Comparison of ENCODE assay signal across 15 cellular contexts in genomic region chr6:1868561-1869261, GRCh38.
A peak's percentile ranks its signal among the peaks of the same experiment; 100 is the strongest.
DNase-seq lines count a peak whose midpoint lies in the region; ATAC-seq and TF ChIP-seq lines count a peak whose summit lies in the region.
"Had no signal": no experiment of that assay in that cellular context is flagged by ENCODE, and none has a peak within 500 bp of the region (broad histone marks: within the 10 kb centered on the region; RNA-seq: fewer than 3 reads in every experiment).

No MANE protein-coding gene starts in this region.

- H3K9me3 Mint-ChIP-seq in activated B cell treated with CpG ODN at 0.5 μM for 24 hours = no peaks in the 10 kb centered on the region
- H3K9me3 Mint-ChIP-seq: activated CD4-positive, alpha-beta memory T cell treated with anti-CD3 and anti-CD28 coated beads, Interleukin-2, amount 10 ng/mL, durations not matched to agents 7 days and 5 days; activated naive CD4-positive, alpha-beta T cell treated with anti-CD3 and anti-CD28 coated beads, Interleukin-2, amount 50 U/mL, for 72 hours; stimulated activated naive CD8-positive, alpha-beta T cell treated with anti-CD3 and anti-CD28 coated beads, Interleukin-15, Interleukin-2, amounts not matched to agents 100 ng/mL and 50 ng/mL, for 24 hours had no signal

- CTCF ChIA-PET in activated B cell treated with CpG ODN at 0.5 μM for 24 hours (lab: Charles Lee) = interaction anchor here (0.5 to 1.0 kb wide), 2 partner anchors 12 to 766 kb away, joined by 3 to 4 read pairs; no protein-coding TSS in a partner anchor

- peak; percentile 91 for ATAC-seq in GM18511 (IDR thresholded peaks at IDR 0.05; ENCODE audit: unreplicated experiment)
- peak; percentile 78 for ATAC-seq in GM21737 (IDR thresholded peaks at IDR 0.05; ENCODE audit: unreplicated experiment)
- peak; percentile 88 for ATAC-seq in HG03378 (IDR thresholded peaks at IDR 0.05; ENCODE audit: unreplicated experiment)
- ATAC-seq in activated B cell treated with CpG ODN at 0.5 μM for 24 hours (ENCODE audit: low read depth) = peak; percentile 98
- no peak for ATAC-seq in GM19455 (IDR thresholded peaks at IDR 0.05; ENCODE audit: unreplicated experiment)
- no peak for ATAC-seq in esophagus mucosa
- ATAC-seq: activated naive CD4-positive, alpha-beta T cell treated with anti-CD3 and anti-CD28 coated beads, Interleukin-2, amount 50 U/mL, for 72 hours had no signal

- H3K27ac Mint-ChIP-seq in activated B cell treated with CpG ODN at 0.5 μM for 24 hours = peak overlapping the region; percentile 95
- H3K27ac Mint-ChIP-seq: activated CD4-positive, alpha-beta memory T cell treated with anti-CD3 and anti-CD28 coated beads, Interleukin-2, amount 10 ng/mL, durations not matched to agents 7 days and 5 days; activated naive CD4-positive, alpha-beta T cell treated with anti-CD3 and anti-CD28 coated beads, Interleukin-2, amount 50 U/mL, for 72 hours; stimulated activated naive CD8-positive, alpha-beta T cell treated with anti-CD3 and anti-CD28 coated beads, Interleukin-15, Interleukin-2, amounts not matched to agents 100 ng/mL and 50 ng/mL, for 24 hours had no signal

- peaks cover 31% of the 10 kb centered on the region for H3K4me1 Mint-ChIP-seq in activated B cell treated with CpG ODN at 0.5 μM for 24 hours
- H3K4me1 Mint-ChIP-seq: activated CD4-positive, alpha-beta memory T cell treated with anti-CD3 and anti-CD28 coated beads, Interleukin-2, amount 10 ng/mL, durations not matched to agents 7 days and 5 days had no signal

- DNase-seq in activated B cell treated with CpG ODN at 0.5 μM for 24 hours (no peak), AG08395 (ENCODE audit: low spot score) (no peak), NCI-H146 (lab: John Stamatoyannopoulos, UW) (no peak)
- DNase-seq: activated CD4-positive, alpha-beta memory T cell treated with anti-CD3 and anti-CD28 coated beads, Interleukin-2, amount 10 ng/mL, durations not matched to agents 7 days and 5 days; colonic mucosa; Kasumi-1; occipital lobe; SJCRH30 had no signal

- no peaks in the 10 kb centered on the region for H3K27me3 Mint-ChIP-seq in activated B cell treated with CpG ODN at 0.5 μM for 24 hours
- H3K27me3 Mint-ChIP-seq: activated CD4-positive, alpha-beta memory T cell treated with anti-CD3 and anti-CD28 coated beads, Interleukin-2, amount 10 ng/mL, durations not matched to agents 7 days and 5 days; stimulated activated naive CD8-positive, alpha-beta T cell treated with anti-CD3 and anti-CD28 coated beads, Interleukin-15, Interleukin-2, amounts not matched to agents 100 ng/mL and 50 ng/mL, for 24 hours had no signal

- H3K4me3 Mint-ChIP-seq in activated B cell treated with CpG ODN at 0.5 μM for 24 hours = peak overlapping the region; percentile 65
- H3K4me3 Mint-ChIP-seq: activated CD4-positive, alpha-beta memory T cell treated with anti-CD3 and anti-CD28 coated beads, Interleukin-2, amount 10 ng/mL, durations not matched to agents 7 days and 5 days; stimulated activated naive CD8-positive, alpha-beta T cell treated with anti-CD3 and anti-CD28 coated beads, Interleukin-15, Interleukin-2, amounts not matched to agents 100 ng/mL and 50 ng/mL, for 24 hours had no signal

- POLR2A ChIA-PET in activated B cell treated with CpG ODN at 0.5 μM for 24 hours (lab: Charles Lee) = interaction anchor here (0.7 kb wide), 1 partner anchor 72 kb away, joined by 4 read pairs; no protein-coding TSS in a partner anchor

- no peak for TF ChIP-seq CTCF in activated B cell treated with CpG ODN at 0.5 μM for 24 hours (IDR thresholded peaks at IDR 0.05)

- intact Hi-C loops in activated B cell treated with CpG ODN at 0.5 μM for 24 hours (cut with micrococcal nuclease) = loop anchor here (1.0 to 5.0 kb wide), 4 partner anchors 7 to 128 kb away; no protein-coding TSS in a partner anchor

- H3K36me3 Mint-ChIP-seq in activated B cell treated with CpG ODN at 0.5 μM for 24 hours (ENCODE audit: low read depth) = no peaks in the 10 kb centered on the region
- H3K36me3 Mint-ChIP-seq: activated naive CD4-positive, alpha-beta T cell treated with anti-CD3 and anti-CD28 coated beads, Interleukin-2, amount 50 U/mL, for 72 hours had no signal

Comparison
In these comparisons a context has a peak if more than half of its experiments do, and no peak if none do; other contexts are left out.
1. ATAC-seq: peak in GM18511 (single experiment), GM21737 (single experiment), HG03378 (single experiment) and activated B cell treated with CpG ODN at 0.5 μM for 24 hours (single experiment); none in GM19455 (single experiment) and esophagus mucosa (single experiment).